In the genomic region with DNA sequence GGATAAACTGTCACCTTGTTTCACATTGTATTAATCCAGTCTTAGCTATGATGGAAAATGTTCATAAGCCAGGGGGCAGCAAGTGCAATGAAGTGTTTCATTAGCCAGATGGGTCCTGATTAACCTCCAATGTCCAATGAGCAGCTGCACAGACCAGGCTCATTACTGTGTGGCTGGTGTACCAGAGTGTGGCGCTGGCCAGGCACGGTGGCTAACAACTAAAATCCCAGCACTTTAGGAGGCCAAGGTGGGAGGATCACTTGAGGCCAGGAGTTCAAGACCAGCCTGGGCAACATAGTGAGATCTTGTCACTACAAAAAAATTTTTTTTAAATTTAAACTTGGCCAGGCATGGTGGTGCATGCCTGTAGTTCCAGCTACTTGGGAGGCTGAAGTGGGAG, we compare ENCODE assay signal across 1 cellular context.
TF ChIP-seq lines count a peak whose summit lies in the region.

No MANE protein-coding gene starts in this region.

TF ChIP-seq in K562, 482 proteins besides CTCF, POLR2A, EP300 and RAD21 (continued from another document):
- TF ChIP-seq, protein P1, sequence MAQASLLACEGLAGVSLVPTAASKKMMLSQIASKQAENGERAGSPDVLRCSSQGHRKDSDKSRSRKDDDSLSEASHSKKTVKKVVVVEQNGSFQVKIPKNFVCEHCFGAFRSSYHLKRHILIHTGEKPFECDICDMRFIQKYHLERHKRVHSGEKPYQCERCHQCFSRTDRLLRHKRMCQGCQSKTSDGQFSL (CRISPR knock-in tag; IDR thresholded peaks at IDR 0.05), result no peak
- TF ChIP-seq, protein P1 (tag; IDR thresholded peaks at IDR 0.05), result no peak
- TF ChIP-seq, protein P2, sequence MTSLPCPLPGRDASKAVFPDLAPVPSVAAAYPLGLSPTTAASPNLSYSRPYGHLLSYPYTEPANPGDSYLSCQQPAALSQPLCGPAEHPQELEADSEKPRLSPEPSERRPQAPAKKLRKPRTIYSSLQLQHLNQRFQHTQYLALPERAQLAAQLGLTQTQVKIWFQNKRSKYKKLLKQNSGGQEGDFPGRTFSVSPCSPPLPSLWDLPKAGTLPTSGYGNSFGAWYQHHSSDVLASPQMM (CRISPR knock-in tag; IDR thresholded peaks at IDR 0.05), result no peak
- TF ChIP-seq, protein P3, sequence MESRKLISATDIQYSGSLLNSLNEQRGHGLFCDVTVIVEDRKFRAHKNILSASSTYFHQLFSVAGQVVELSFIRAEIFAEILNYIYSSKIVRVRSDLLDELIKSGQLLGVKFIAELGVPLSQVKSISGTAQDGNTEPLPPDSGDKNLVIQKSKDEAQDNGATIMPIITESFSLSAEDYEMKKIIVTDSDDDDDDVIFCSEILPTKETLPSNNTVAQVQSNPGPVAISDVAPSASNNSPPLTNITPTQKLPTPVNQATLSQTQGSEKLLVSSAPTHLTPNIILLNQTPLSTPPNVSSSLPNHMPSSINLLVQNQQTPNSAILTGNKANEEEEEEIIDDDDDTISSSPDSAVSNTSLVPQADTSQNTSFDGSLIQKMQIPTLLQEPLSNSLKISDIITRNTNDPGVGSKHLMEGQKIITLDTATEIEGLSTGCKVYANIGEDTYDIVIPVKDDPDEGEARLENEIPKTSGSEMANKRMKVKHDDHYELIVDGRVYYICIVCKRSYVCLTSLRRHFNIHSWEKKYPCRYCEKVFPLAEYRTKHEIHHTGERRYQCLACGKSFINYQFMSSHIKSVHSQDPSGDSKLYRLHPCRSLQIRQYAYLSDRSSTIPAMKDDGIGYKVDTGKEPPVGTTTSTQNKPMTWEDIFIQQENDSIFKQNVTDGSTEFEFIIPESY (CRISPR knock-in tag; IDR thresholded peaks at IDR 0.05), result no peak
